In genomic region chr4:76250962-76251361, GRCh38 we compare ENCODE assay signal across 9 cellular contexts. TPM values are rescaled to one million over a fixed set of nuclear protein-coding genes. Genes with fewer than 3 reads are reported as not detected.
DNase-seq lines count a peak whose midpoint lies in the region; ATAC-seq, FAIRE-seq and TF ChIP-seq lines count a peak whose summit lies in the region.
"Had no signal": no experiment of that assay in that cellular context is flagged by ENCODE, and none has a peak within 500 bp of the region (broad histone marks: within the 10 kb centered on the region; RNA-seq: fewer than 3 reads in every experiment).

No MANE protein-coding gene starts in this region.

- H3K27me3 ChIP-seq in bronchial epithelial cell (ENCODE audit: control insufficient read depth, insufficient read depth, low read length) (peaks cover 3% of the 10 kb centered on the region), uterus (no peaks in the 10 kb centered on the region)

- intact Hi-C loops in uterus (cut with DNase I; ENCODE audit: low total_unique reads) = no loop called here

- no peak for TF ChIP-seq CTCF in bronchial epithelial cell (IDR thresholded peaks at IDR 0.05; ENCODE audit: insufficient read depth, low read length, severe bottlenecking)
- TF ChIP-seq CTCF in mesothelial cell of epicardium (IDR thresholded peaks at IDR 0.05; ENCODE audit: unreplicated experiment) = no peak
- no peak for TF ChIP-seq CTCF in uterus (IDR thresholded peaks at IDR 0.05)

- no peak overlapping the region for H3K27ac ChIP-seq in uterus

- TF ChIP-seq POLR2A in uterus (IDR thresholded peaks at IDR 0.05) = no peak

- H3K4me3 ChIP-seq in bronchial epithelial cell (ENCODE audit: low read depth, low read length) (peak overlapping the region; percentile 48), uterus (peak overlapping the region; percentile 15 to 49)

- ATAC-seq in GM21786 (IDR thresholded peaks at IDR 0.05; ENCODE audit: unreplicated experiment) (no peak), GM19324 (IDR thresholded peaks at IDR 0.05; ENCODE audit: low FRiP score, unreplicated experiment) (no peak)

- H3K4me1 Mint-ChIP-seq in activated naive CD4-positive, alpha-beta T cell treated with anti-CD3 and anti-CD28 coated beads, Interleukin-2, amount 50 U/mL, for 24 hours = peaks cover 8% of the 10 kb centered on the region
- peaks cover 6% of the 10 kb centered on the region for H3K4me1 Mint-ChIP-seq in mesothelial cell of epicardium

- no peaks in the 10 kb centered on the region for H3K9me3 Mint-ChIP-seq in activated naive CD4-positive, alpha-beta T cell treated with anti-CD3 and anti-CD28 coated beads, Interleukin-2, amount 50 U/mL, for 24 hours
- no peaks in the 10 kb centered on the region for H3K9me3 Mint-ChIP-seq in mesothelial cell of epicardium

- peaks cover 45% of the 10 kb centered on the region for H3K27me3 Mint-ChIP-seq in activated naive CD4-positive, alpha-beta T cell treated with anti-CD3 and anti-CD28 coated beads, Interleukin-2, amount 50 U/mL, for 24 hours
- H3K27me3 Mint-ChIP-seq in mesothelial cell of epicardium (ENCODE audit: low read depth) = peaks cover 54% of the 10 kb centered on the region

- H3K4me3 Mint-ChIP-seq in activated naive CD4-positive, alpha-beta T cell treated with anti-CD3 and anti-CD28 coated beads, Interleukin-2, amount 50 U/mL, for 24 hours = peak overlapping the region; percentile 86
- H3K4me3 Mint-ChIP-seq in mesothelial cell of epicardium = peak overlapping the region; percentile 84

- H3K9me3 ChIP-seq in uterus = no peaks in the 10 kb centered on the region

- H3K36me3 Mint-ChIP-seq in activated naive CD4-positive, alpha-beta T cell treated with anti-CD3 and anti-CD28 coated beads, Interleukin-2, amount 50 U/mL, for 24 hours = no peaks in the 10 kb centered on the region
- no peaks in the 10 kb centered on the region for H3K36me3 Mint-ChIP-seq in mesothelial cell of epicardium

- no peak overlapping the region for H3K27ac Mint-ChIP-seq in activated naive CD4-positive, alpha-beta T cell treated with anti-CD3 and anti-CD28 coated beads, Interleukin-2, amount 50 U/mL, for 24 hours
- H3K27ac Mint-ChIP-seq in mesothelial cell of epicardium = no peak overlapping the region

- DNase-seq in activated naive CD4-positive, alpha-beta T cell (lab: John Stamatoyannopoulos, UW) = no peak
- no peak for DNase-seq in bronchial epithelial cell (ENCODE audit: low read depth)
- no peak for DNase-seq in mesothelial cell of epicardium (ENCODE audit: low spot score in 2 of 2, unreplicated experiment in 2 of 2)
- DNase-seq in uterus = no peak
- no peak for DNase-seq in NCI-H2196 (lab: John Stamatoyannopoulos, UW; ENCODE audit: unreplicated experiment)

- H3K36me3 ChIP-seq in bronchial epithelial cell (ENCODE audit: control insufficient read depth, insufficient read depth, low read length) (no peaks in the 10 kb centered on the region), uterus (no peaks in the 10 kb centered on the region)

- no peak for FAIRE-seq in bronchial epithelial cell (lab: Jason Lieb, UNC)
- FAIRE-seq: G401.6 had no signal

- H3K4me1 ChIP-seq in uterus = peaks cover 0 to 7% of the 10 kb centered on the region in 2 donors

RNA-seq across cellular contexts. Expression of gene FAM47E, which starts 0.6 kb away (rescaled TPM):
- 0.26 and 0.38 TPM in 2 replicates for total RNA-seq in bronchial epithelial cell
- total RNA-seq in mesothelial cell of epicardium = 1.2 to 2.6 TPM (median 2.3 TPM) in 3 replicates
- 1 to 10 TPM in 2 of 4 donors, under 1 TPM in 1, not detected in 1; 0.29 to 1.4 (median 1.2) TPM for total RNA-seq in uterus

RNA-seq across cellular contexts. Expression of gene SCARB2, which starts 37.3 kb away (rescaled TPM):
- total RNA-seq in bronchial epithelial cell = 173 and 199 TPM in 2 replicates
- 97.0 to 106 TPM (median 97.6 TPM) in 3 replicates for total RNA-seq in mesothelial cell of epicardium
- 100 to 1,000 TPM; 150 to 233 (median 196) TPM for total RNA-seq in uterus

RNA-seq across cellular contexts. Expression of gene STBD1, which starts 55.6 kb away (rescaled TPM):
- total RNA-seq in bronchial epithelial cell (9.5 and 10.0 TPM in 2 replicates), mesothelial cell of epicardium (1.7 to 2.2 TPM (median 2.0 TPM) in 3 replicates), uterus (1 to 10 TPM in 2 of 4 donors, under 1 TPM in 2; 0.59 to 5.5 (median 2.2) TPM)
